In genomic region chr15:85394552-85395333, GRCh38 we compare ENCODE assay signal across 15 cellular contexts. TPM values are rescaled to one million over a fixed set of nuclear protein-coding genes. Genes with fewer than 3 reads are reported as not detected.
A peak's percentile ranks its signal among the peaks of the same experiment; 100 is the strongest.
DNase-seq lines count a peak whose midpoint lies in the region; ATAC-seq, FAIRE-seq and TF ChIP-seq lines count a peak whose summit lies in the region.
"Had no signal": no experiment of that assay in that cellular context is flagged by ENCODE, and none has a peak within 500 bp of the region (broad histone marks: within the 10 kb centered on the region; RNA-seq: fewer than 3 reads in every experiment).

No MANE protein-coding gene starts in this region.

- H3K23ac ChIP-seq in H1 (ENCODE audit: insufficient read length) = no peak overlapping the region
- H3K23ac ChIP-seq in mesendoderm (ENCODE audit: low read length) = no peak overlapping the region

- H3K4ac ChIP-seq in H1 (replicated peaks; ENCODE audit: insufficient read length, low read depth, low read length) (no peak overlapping the region), mesendoderm (ENCODE audit: low read depth, low read length) (no peak overlapping the region)

- H3K14ac ChIP-seq in H1 (ENCODE audit: insufficient read length) = no peak overlapping the region

- H3K36me3 ChIP-seq in MM.1S (replicated peaks; ENCODE audit: insufficient read depth, low read length) (no peaks in the 10 kb centered on the region), H1 (ENCODE audit: control insufficient read depth in 2 of 4, insufficient read depth in 4 of 4, low read length in 3 of 4) (no peaks in the 10 kb centered on the region), mesendoderm (ENCODE audit: control insufficient read depth, insufficient read depth, low read length) (no peaks in the 10 kb centered on the region)

- H4K8ac ChIP-seq in H1 (ENCODE audit: extremely low read depth, insufficient read depth, low read length) (no peak overlapping the region), mesendoderm (ENCODE audit: low read depth, low read length) (no peak overlapping the region)

- peaks cover 13% of the 10 kb centered on the region for H3K4me1 ChIP-seq in MM.1S (ENCODE audit: low read length)
- H3K4me1 ChIP-seq in H1 (replicated peaks in 1 of 4; ENCODE audit: control insufficient read depth in 3 of 4, insufficient read depth in 4 of 4, low read length in 3 of 4) = peaks cover 0 to 11% (median 6%) of the 10 kb centered on the region in 4 experiments; a peak in 4 of 7 replicates
- H3K4me1 ChIP-seq in mesendoderm (ENCODE audit: control insufficient read depth, low read depth, low read length) = peaks cover 8% of the 10 kb centered on the region

- FAIRE-seq in D721Med (lab: Jason Lieb, UNC) = peak; percentile 11
- no peak for FAIRE-seq in H1 (lab: Jason Lieb, UNC)

- no peak overlapping the region for H3K18ac ChIP-seq in H1 (ENCODE audit: extremely low read depth, low read length)
- H3K18ac ChIP-seq in mesendoderm (ENCODE audit: low read length) = peak overlapping the region; percentile 39

- H2BK15ac ChIP-seq in H1 (ENCODE audit: low read length) (no peak overlapping the region), mesendoderm (replicated peaks; ENCODE audit: low read depth) (no peak overlapping the region)

- TF ChIP-seq CTCF in D721Med (IDR thresholded peaks at IDR 0.05; ENCODE audit: insufficient read depth, missing control alignments) (no peak), MM.1S (IDR thresholded peaks at IDR 0.05; ENCODE audit: low read length) (no peak), H1 (IDR thresholded peaks at IDR 0.05; ENCODE audit: control extremely low read depth in 1 of 3, insufficient read depth in 1 of 3, low read depth in 1 of 3, low read length in 3 of 3) (no peak)

- peaks cover 80% of the 10 kb centered on the region for H3K79me2 ChIP-seq in MM.1S (ENCODE audit: low read length)
- H3K79me2 ChIP-seq in H1 (ENCODE audit: control insufficient read depth in 1 of 2, insufficient read depth in 2 of 2, low read length in 2 of 2) = peaks cover 2 to 88% of the 10 kb centered on the region in 2 experiments; a peak in 3 of 4 replicates
- H3K79me2 ChIP-seq in mesendoderm (ENCODE audit: control insufficient read depth, insufficient read depth, low read length) = peaks cover 63% of the 10 kb centered on the region

- no peak overlapping the region for H2BK20ac ChIP-seq in H1 (ENCODE audit: low read length)

- no peak overlapping the region for H2BK12ac ChIP-seq in H1 (ENCODE audit: low read depth, low read length)

- POLR2A ChIA-PET in H1 (lab: Charles Lee; ENCODE audit: partially characterized antibody) = no interaction called here

- H4K91ac ChIP-seq in H1 (replicated peaks; ENCODE audit: insufficient read length, low read length) = no peak overlapping the region

- H3K9me3 ChIP-seq in MM.1S (replicated peaks; ENCODE audit: insufficient read depth, low read length) (no peaks in the 10 kb centered on the region), H1 (ENCODE audit: insufficient read depth in 2 of 2, low read depth in 1 of 2, low read length in 1 of 2) (no peaks in the 10 kb centered on the region)

- no peak overlapping the region for H3K27ac ChIP-seq in MM.1S (ENCODE audit: low read length)
- H3K27ac ChIP-seq in H1 (ENCODE audit: low read depth, low read length) = no peak overlapping the region
- H3K27ac ChIP-seq in mesendoderm (ENCODE audit: low read depth, low read length) = no peak overlapping the region

- H3K4me2 ChIP-seq in MM.1S (ENCODE audit: low read depth, low read length) (no peak overlapping the region; the same call in 1 of the 2 replicates), H1 (ENCODE audit: insufficient read depth in 1 of 2, low read depth in 2 of 2, low read length in 2 of 2) (0 out of 4 replicates have a peak overlapping the region, but pooled peaks of 1 of the 2 experiments have one; percentile 41), mesendoderm (ENCODE audit: low read length) (no peak overlapping the region)

- H2BK5ac ChIP-seq in H1 (ENCODE audit: low read depth, low read length) = no peak overlapping the region
- H2BK5ac ChIP-seq in mesendoderm (ENCODE audit: low read length) = no peak overlapping the region

- no peaks in the 10 kb centered on the region for H3K23me2 ChIP-seq in H1 (ENCODE audit: low read depth, low read length)

- H3K9me2 ChIP-seq in MM.1S (replicated peaks; ENCODE audit: insufficient read depth, low read length) = no peaks in the 10 kb centered on the region

- CTCF ChIA-PET in H1 (lab: Charles Lee; ENCODE audit: partially characterized antibody) = interaction anchor here (1.1 to 1.6 kb wide), 2 partner anchors 12 to 57 kb away, joined by 3 to 4 read pairs; no protein-coding TSS in a partner anchor

- no peak overlapping the region for H2BK120ac ChIP-seq in H1 (replicated peaks; ENCODE audit: low read depth, low read length)
- H2BK120ac ChIP-seq in mesendoderm (ENCODE audit: low read depth, low read length) = no peak overlapping the region

- H4K20me1 ChIP-seq in MM.1S (ENCODE audit: insufficient read depth, low read length) (no peaks in the 10 kb centered on the region), H1 (replicated peaks in 1 of 2; ENCODE audit: control insufficient read depth in 1 of 2, insufficient read depth in 2 of 2, low read length in 2 of 2) (peaks cover 7 to 9% of the 10 kb centered on the region in 2 experiments)

- H3K4me3 ChIP-seq in MM.1S (ENCODE audit: low read length) (no peak overlapping the region), H1 (ENCODE audit: extremely low read depth in 1 of 4, insufficient read depth in 2 of 4, low read depth in 3 of 4, low read length in 4 of 4) (no peak overlapping the region), mesendoderm (ENCODE audit: low read length) (no peak overlapping the region)

- H3K9ac ChIP-seq in MM.1S (ENCODE audit: low read length) (no peak overlapping the region), H1 (replicated peaks in 1 of 4; ENCODE audit: extremely low read depth in 1 of 4, low read depth in 3 of 4, low read length in 3 of 4) (no peak overlapping the region), mesendoderm (ENCODE audit: low read length) (no peak overlapping the region)

- H2AK5ac ChIP-seq in H1 (ENCODE audit: low read depth, low read length) (no peak overlapping the region), mesendoderm (ENCODE audit: low read length) (no peak overlapping the region)

- no peak for TF ChIP-seq RAD21 in H1 (IDR thresholded peaks at IDR 0.05 in 1 of 2, conservative IDR thresholded peaks at IDR 0.05 in 1 of 2; ENCODE audit: low read depth in 2 of 2, low read length in 2 of 2)

- no peak for TF ChIP-seq POLR2A in H1 (IDR thresholded peaks at IDR 0.05; ENCODE audit: control extremely low read depth in 1 of 2, low read depth in 2 of 2, low read length in 2 of 2)

- peaks cover 7% of the 10 kb centered on the region for H3K79me1 ChIP-seq in H1 (ENCODE audit: low read depth, low read length)
- peaks cover 4% of the 10 kb centered on the region for H3K79me1 ChIP-seq in mesendoderm (ENCODE audit: low read length)

- H2AFZ ChIP-seq in MM.1S (ENCODE audit: low read length) (no peak overlapping the region), H1 (ENCODE audit: low read length) (no peak overlapping the region)

- H3K56ac ChIP-seq in H1 (replicated peaks; ENCODE audit: insufficient read length, low read depth, low read length) (no peak overlapping the region), mesendoderm (ENCODE audit: low read length) (no peak overlapping the region)

- H3F3A ChIP-seq in MM.1S (ENCODE audit: insufficient read depth, low read length) = no peaks in the 10 kb centered on the region

- H4K5ac ChIP-seq in H1 (ENCODE audit: insufficient read length, low read depth, low read length) (no peak overlapping the region), mesendoderm (ENCODE audit: low read length) (no peak overlapping the region)

- DNase-seq in D721Med (ENCODE audit: insufficient read length, low spot score) (no peak), MM.1S (peak; percentile 31), H1 (ENCODE audit: low read depth in 1 of 2, low spot score in 2 of 2) (no peak), mesendoderm (no peak), posterior cingulate gyrus (no peak), GM19240 (ENCODE audit: insufficient read length, low spot score) (no peak)
- DNase-seq in stimulated activated CD4-positive, alpha-beta T cell treated with anti-CD3 and anti-CD28 coated beads, Interleukin-2, amount 100 ng/mL, for 24 hours = no peak
- DNase-seq: activated CD4-positive, alpha-beta T cell treated with anti-CD3 and anti-CD28 coated beads, Interleukin-2, amount 50 U/mL, for 1 hour; activated T-cell treated with anti-CD3 and anti-CD28 coated beads, Interleukin-2, amount 50 U/mL, for 4 hours; hippocampal formation; NCI-H187 treated with DMSO at 0.1 percent for 48 hours; NCI-H774; SHP77; stimulated activated naive CD4-positive, alpha-beta T cell had no signal

- WGBS in H1 (ENCODE audit: extremely low coverage in 1 of 2, insufficient coverage in 1 of 2, insufficient read length in 1 of 2, insufficient replicate concordance in 2 of 2, low coverage in 1 of 2, low lambda C conversion rate in 2 of 2, missing lambda C conversion rate in 1 of 2), 2 experiments = 91% methylated on average over 2 of the region's 2 CpGs; no CpG with 5 or more reads in 1 of the 2 experiments
- WGBS in mesendoderm (ENCODE audit: extremely low coverage, insufficient coverage, low lambda C conversion rate) = no CpG with 5 or more reads among the region's 2 CpGs

- TF ChIP-seq EP300 in H1 (IDR thresholded peaks at IDR 0.05; ENCODE audit: borderline replicate concordance in 1 of 2, low read depth in 2 of 2, low read length in 2 of 2) = no peak

- ATAC-seq in HG03571 (IDR thresholded peaks at IDR 0.05; ENCODE audit: unreplicated experiment) = no peak
- ATAC-seq: activated T-cell treated with anti-CD3 and anti-CD28 coated beads, Interleukin-2, amount 50 U/mL, for 4 hours had no signal

- H3K27me3 ChIP-seq in MM.1S (replicated peaks; ENCODE audit: insufficient read depth, low read length) (no peaks in the 10 kb centered on the region), H1 (replicated peaks in 1 of 4; ENCODE audit: control insufficient read depth in 3 of 4, extremely low read depth in 1 of 4, insufficient read depth in 3 of 4, low read length in 3 of 4) (no peaks in the 10 kb centered on the region), mesendoderm (ENCODE audit: insufficient read depth, low read length, poor library complexity) (no peaks in the 10 kb centered on the region)

- intact Hi-C loops in posterior cingulate gyrus (cut with DNase I) = no loop called here

TF ChIP-seq in H1, 55 proteins besides CTCF, POLR2A, EP300 and RAD21 (continues in another document):
- no peak for TF ChIP-seq CEBPB (IDR thresholded peaks at IDR 0.05; ENCODE audit: low read depth, low read length)

RNA-seq across cellular contexts. Expression of gene AKAP13, which starts 14.3 kb away (rescaled TPM):
- 46.2 and 59.8 TPM in 2 replicates for total RNA-seq in H1 (2021; fragmentation: NEBNext Ultra II Directional; extraction: Animal tissue kit (Norgen Biotek cat#: 25700))
- polyA plus RNA-seq in H1 (2011; rRNA removed) = 14.0 and 19.2 TPM in 2 replicates
- 11.7 TPM for polyA plus RNA-seq in H1 (2011; cell fraction: cytosol; rRNA removed)
- polyA plus RNA-seq in H1 (2011; cell fraction: nucleus; rRNA removed) = 38.2 TPM
- polyA plus RNA-seq in H1 (2012, experiment 1 of 2) = 22.8 to 27.4 TPM (median 23.5 TPM) in 4 replicates
- polyA plus RNA-seq in H1 (2012, experiment 2 of 2) = 0.80 TPM
- polyA plus RNA-seq in H1 (2013, experiment 1 of 2) = 10.7 TPM
- polyA plus RNA-seq in H1 (2013, experiment 2 of 2) = 10.4 TPM
- 58.1 and 92.9 TPM in 2 replicates for polyA minus RNA-seq in H1 (2011; rRNA and poly(A)+ RNA removed)
- 45.2 TPM for polyA minus RNA-seq in H1 (2011; cell fraction: cytosol; rRNA and poly(A)+ RNA removed)
- polyA minus RNA-seq in H1 (2011; cell fraction: nucleus; rRNA and poly(A)+ RNA removed) = 127 TPM
- 23.0 TPM for polyA plus RNA-seq in mesendoderm (2013, experiment 1 of 2)
- 24.9 TPM for polyA plus RNA-seq in mesendoderm (2013, experiment 2 of 2)
